ENCODE assay signal across 1 cellular context in genomic region chr1:62198069-62198780, GRCh38.
TF ChIP-seq lines count a peak whose summit lies in the region.

No MANE protein-coding gene starts in this region.

TF ChIP-seq in H1, 55 proteins besides CTCF, POLR2A, EP300 and RAD21:
- TF ChIP-seq RNF2 (IDR thresholded peaks at IDR 0.05; ENCODE audit: borderline replicate concordance, low read depth, low read length, missing control alignments, poor library complexity, severe bottlenecking) (no peak), RXRA (IDR thresholded peaks at IDR 0.05; ENCODE audit: insufficient read depth, low read depth, low read length) (no peak), CBX5 (IDR thresholded peaks at IDR 0.05; ENCODE audit: low read depth, low read length) (no peak), GABPA (IDR thresholded peaks at IDR 0.05; ENCODE audit: borderline replicate concordance, insufficient read depth, low read length) (no peak), CHD1 (IDR thresholded peaks at IDR 0.05; ENCODE audit: low read depth, low read length) (no peak; the same call in 1 of the 2 replicates), TAF7 (optimal IDR thresholded peaks at IDR 0.05; ENCODE audit: borderline replicate concordance, low read depth, low read length) (peak; percentile 84), NRF1 (IDR thresholded peaks at IDR 0.05; ENCODE audit: low read depth, low read length) (no peak), ATF3 (IDR thresholded peaks at IDR 0.05; ENCODE audit: insufficient read depth, low read depth, low read length) (no peak), TBP (IDR thresholded peaks at IDR 0.05; ENCODE audit: low read depth, low read length) (peak; percentile 75), USF2 (IDR thresholded peaks at IDR 0.05; ENCODE audit: low read length) (no peak), FOSL1 (IDR thresholded peaks at IDR 0.05; ENCODE audit: insufficient read depth, low read depth, low read length) (no peak), E2F6 (IDR thresholded peaks at IDR 0.05) (no peak), POLR2AphosphoS5 (IDR thresholded peaks at IDR 0.05; ENCODE audit: low read depth, low read length) (peak; percentile 76), KDM4A (IDR thresholded peaks at IDR 0.05; ENCODE audit: low read depth, low read length, severe bottlenecking) (no peak), HDAC6 (IDR thresholded peaks at IDR 0.05; ENCODE audit: low read depth, low read length) (no peak), SIRT6 (IDR thresholded peaks at IDR 0.05; ENCODE audit: low read length) (no peak), SP1 (IDR thresholded peaks at IDR 0.05; ENCODE audit: low read depth, low read length) (peak; percentile 52), KDM5A (IDR thresholded peaks at IDR 0.05; ENCODE audit: low read length) (no peak), TEAD4 (IDR thresholded peaks at IDR 0.05; ENCODE audit: low read depth, low read length) (no peak), CHD2 (IDR thresholded peaks at IDR 0.05; ENCODE audit: low read length) (peak; percentile 59; the same call in 1 of the 2 replicates), TAF1 (IDR thresholded peaks at IDR 0.05; ENCODE audit: low read depth, low read length) (peak; percentile 54; the same call in 1 of the 2 replicates), EZH2 (IDR thresholded peaks at IDR 0.05; ENCODE audit: low read depth, low read length, severe bottlenecking) (no peak), ATF2 (IDR thresholded peaks at IDR 0.05; ENCODE audit: low read length) (no peak), BACH1 (IDR thresholded peaks at IDR 0.05; ENCODE audit: low read length) (no peak), NANOG (IDR thresholded peaks at IDR 0.05; ENCODE audit: insufficient read depth, low read depth, low read length, poor library complexity, severe bottlenecking) (peak; percentile 10), SP2 (IDR thresholded peaks at IDR 0.05; ENCODE audit: low read length) (no peak), SRF (IDR thresholded peaks at IDR 0.05; ENCODE audit: low read depth, low read length) (no peak), YY1 (IDR thresholded peaks at IDR 0.05; ENCODE audit: low read depth, low read length) (peak; percentile 24; the same call in 1 of the 2 replicates), HDAC2 (IDR thresholded peaks at IDR 0.05; ENCODE audit: borderline replicate concordance in 1 of 2, low read depth in 2 of 2, low read length in 2 of 2) (peak; percentile 55 to 63; a peak in 1 of 4 replicates), SIN3A (conservative IDR thresholded peaks at IDR 0.05 in 1 of 2, IDR thresholded peaks at IDR 0.05 in 1 of 2; ENCODE audit: low read depth in 1 of 2, low read length in 2 of 2) (no peak), TCF12 (IDR thresholded peaks at IDR 0.05; ENCODE audit: low read depth, low read length) (0 out of 2 replicates have a peak, but pooled peaks have one; percentile 19), EGR1 (IDR thresholded peaks at IDR 0.05; ENCODE audit: borderline replicate concordance, low read depth, low read length) (no peak)
